8 cellular contexts compared by ENCODE assay signal in the genomic region with DNA sequence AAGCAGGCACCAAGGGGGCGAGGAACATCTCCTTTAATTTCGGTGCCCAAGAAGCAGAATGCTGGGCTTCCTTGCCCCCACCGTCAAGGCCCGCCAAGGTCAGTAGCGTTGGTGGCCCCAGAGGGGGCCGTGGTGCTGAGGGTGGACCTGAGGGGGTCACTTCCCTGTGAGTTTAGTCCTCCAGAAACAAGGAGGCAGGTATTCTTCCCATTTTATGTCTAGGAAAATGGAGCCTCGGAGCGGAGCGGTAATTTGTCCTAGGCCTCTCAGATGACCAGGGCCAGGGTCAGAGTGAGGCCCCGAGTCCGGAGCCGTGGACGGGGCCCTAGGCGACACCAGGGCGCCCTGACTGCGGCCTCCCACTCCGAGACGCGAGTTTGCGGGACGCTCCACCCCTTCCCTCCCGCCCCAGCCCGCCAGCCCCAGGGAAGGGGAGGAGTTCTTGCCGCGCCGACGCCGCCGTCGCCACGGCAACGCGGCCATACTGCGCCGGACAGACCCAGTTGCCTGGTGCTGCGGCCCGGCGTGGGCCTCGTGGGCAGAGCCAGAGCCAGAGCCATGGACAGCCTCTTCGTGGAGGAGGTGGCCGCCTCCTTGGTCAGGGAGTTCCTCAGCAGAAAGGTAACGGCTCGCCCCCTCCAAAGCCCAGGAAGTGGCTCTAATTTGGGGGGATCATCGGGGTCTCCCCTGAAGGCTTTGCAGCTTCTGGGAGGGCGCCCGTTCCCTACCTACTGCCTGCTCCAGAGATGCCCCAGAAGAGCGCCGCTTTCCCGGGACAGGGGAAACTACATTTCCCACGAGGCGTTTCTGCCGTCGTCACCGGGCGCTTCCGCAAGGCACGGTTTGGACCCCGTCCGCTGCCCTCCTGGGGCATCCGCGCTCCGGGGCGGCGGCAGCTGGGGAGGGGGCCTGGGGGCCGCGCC. TPM values are rescaled to one million over a fixed set of nuclear protein-coding genes. Genes with fewer than 3 reads are reported as not detected.
DNase-seq lines count a peak whose midpoint lies in the region; ATAC-seq, FAIRE-seq and TF ChIP-seq lines count a peak whose summit lies in the region.

MINDY4 (plus strand) TSS at position 482 of the 923 bp plus-strand sequence; CDS start at position 559, 77 bp downstream.

- H3K27ac ChIP-seq in CD4-positive, alpha-beta T cell (ENCODE audit: low read depth, low read length) = peak within 1 kb of the TSS; percentile 33

- no peaks in the 10 kb centered on the region for H3K27me3 ChIP-seq in CD4-positive, alpha-beta T cell (ENCODE audit: control insufficient read depth, insufficient read depth, low read length)

- peak; percentile 30 to 70 (median 54) for DNase-seq in CD4-positive, alpha-beta T cell
- DNase-seq in GM20000 (ENCODE audit: low spot score) = peak; percentile 91
- peak; percentile 56 for DNase-seq in HT1080 (ENCODE audit: low read depth)
- DNase-seq in RCC 7860 (ENCODE audit: low spot score) = peak; percentile 51
- DNase-seq in activated effector memory CD4-positive, alpha-beta T cell treated with Interleukin-2 at 50 U/mL for 16 hours = peak; percentile 55
- peak; percentile 81 for DNase-seq in fibroblast of pulmonary artery (ENCODE audit: low read depth)
- DNase-seq in natural killer cell = peak; percentile 45
- DNase-seq in stimulated activated naive CD4-positive, alpha-beta T cell treated with Interleukin-2 at 50 U/mL for 16 hours (lab: John Stamatoyannopoulos, UW) = peak; percentile 64

- intact Hi-C loops in CD4-positive, alpha-beta T cell (cut with DNase I, micrococcal nuclease) = loop anchor here in 1 of 2 experiments (10.0 kb wide), 1 partner anchor 736 kb away; no protein-coding TSS in a partner anchor
- intact Hi-C loops in natural killer cell (cut with micrococcal nuclease) = no loop called here

- peak within 1 kb of the TSS; percentile 53 for H3K27ac Mint-ChIP-seq in CD4-positive, alpha-beta T cell
- peak within 1 kb of the TSS in 1 of 2 donors; percentile 67 for H3K27ac Mint-ChIP-seq in natural killer cell

- no peaks in the 10 kb centered on the region for H3K36me3 Mint-ChIP-seq in CD4-positive, alpha-beta T cell (ENCODE audit: low read depth)
- H3K36me3 Mint-ChIP-seq in natural killer cell = no peaks in the 10 kb centered on the region

- peak within 1 kb of the TSS; percentile 90 for H3K4me3 Mint-ChIP-seq in CD4-positive, alpha-beta T cell
- peak within 1 kb of the TSS; percentile 87 for H3K4me3 Mint-ChIP-seq in natural killer cell

- no peak for FAIRE-seq in RCC 7860 (lab: Jason Lieb, UNC)

- CTCF ChIA-PET in CD4-positive, alpha-beta T cell (lab: Charles Lee) = no interaction called here

- peak; percentile 92 for ATAC-seq in CD4-positive, alpha-beta T cell (ENCODE audit: poor library complexity)
- ATAC-seq in natural killer cell = peak; percentile 78 to 95 (median 93)

- TF ChIP-seq CTCF in CD4-positive, alpha-beta T cell (IDR thresholded peaks at IDR 0.05) = no peak
- TF ChIP-seq CTCF in GM20000 (IDR thresholded peaks at IDR 0.05; ENCODE audit: extremely low read depth, missing control alignments) (no peak), fibroblast of pulmonary artery (IDR thresholded peaks at IDR 0.05; ENCODE audit: low read length, missing control alignments) (no peak), natural killer cell (IDR thresholded peaks at IDR 0.05) (no peak)

- peak within 1 kb of the TSS; percentile 83 for H3K4me3 ChIP-seq in fibroblast of pulmonary artery (replicated peaks; ENCODE audit: low read depth, low read length)

- no peaks in the 10 kb centered on the region for H3K9me3 ChIP-seq in CD4-positive, alpha-beta T cell (ENCODE audit: control insufficient read depth, low read length)

- POLR2A ChIA-PET in CD4-positive, alpha-beta T cell (lab: Charles Lee) = interaction anchor here (1.9 kb wide), 1 partner anchor 44 kb away, joined by 4 read pairs; no protein-coding TSS in a partner anchor

- H3K9me3 Mint-ChIP-seq in CD4-positive, alpha-beta T cell = no peaks in the 10 kb centered on the region
- no peaks in the 10 kb centered on the region for H3K9me3 Mint-ChIP-seq in natural killer cell

- peaks cover 12% of the 10 kb centered on the region for H3K4me1 Mint-ChIP-seq in CD4-positive, alpha-beta T cell (ENCODE audit: low read depth)
- H3K4me1 Mint-ChIP-seq in natural killer cell = peaks cover 0 to 6% of the 10 kb centered on the region in 2 donors

- no peaks in the 10 kb centered on the region for H3K27me3 Mint-ChIP-seq in CD4-positive, alpha-beta T cell
- H3K27me3 Mint-ChIP-seq in natural killer cell (ENCODE audit: low read depth in 2 of 2) = peaks cover 0 to 10% of the 10 kb centered on the region in 2 donors

RNA-seq across cellular contexts. Expression of gene MINDY4, which starts in this region (rescaled TPM):
- total RNA-seq in CD4-positive, alpha-beta T cell = under 1 TPM; 0.36 to 0.60 TPM
- 1.8 and 2.5 TPM in 2 replicates for total RNA-seq in HT1080 (2014; rRNA removed; shearing (Covaris generic))
- polyA plus RNA-seq in HT1080 (2015; cell fraction: cytosol; rRNA removed) = 2.1 and 2.4 TPM in 2 replicates
- 3.6 and 6.8 TPM in 2 replicates for polyA plus RNA-seq in HT1080 (2015; cell fraction: nucleus; rRNA removed)
- 1 to 10 TPM; 1.1 to 1.7 (median 1.1) TPM for total RNA-seq in natural killer cell

Comparison
In these comparisons a context has a peak if more than half of its experiments do, and no peak if none do; other contexts are left out.
1. Peak in every context shown above with its lines: DNase-seq, ATAC-seq, H3K4me3 ChIP-seq and H3K27ac ChIP-seq.
2. Peak in DNase-seq, ATAC-seq and H3K27ac ChIP-seq in CD4-positive, alpha-beta T cell; RNA of the gene not detected or under 1 TPM.